Comparison of ENCODE assay signal across 1 cellular context in genomic region chrX:143648705-143649104, GRCh38.
TF ChIP-seq lines count a peak whose summit lies in the region.

No MANE protein-coding gene starts in this region.

TF ChIP-seq in HepG2, 621 proteins besides CTCF, POLR2A, EP300 and RAD21 (continued from another document):
- TF ChIP-seq AKNA (CRISPR knock-in tag; IDR thresholded peaks at IDR 0.05; ENCODE audit: borderline replicate concordance) (no peak), HNF1A (IDR thresholded peaks at IDR 0.05; ENCODE audit: low read depth) (no peak), HNF1A (CRISPR knock-in tag; IDR thresholded peaks at IDR 0.05; ENCODE audit: borderline replicate concordance) (no peak), MZF1 (CRISPR knock-in tag; IDR thresholded peaks at IDR 0.05; ENCODE audit: borderline replicate concordance) (no peak), KAT7 (CRISPR knock-in tag; IDR thresholded peaks at IDR 0.05; ENCODE audit: borderline replicate concordance) (no peak), ZFP90 (CRISPR knock-in tag; IDR thresholded peaks at IDR 0.05; ENCODE audit: borderline replicate concordance) (no peak), ARID5B (CRISPR knock-in tag; IDR thresholded peaks at IDR 0.05) (no peak), ZNF749 (CRISPR knock-in tag; IDR thresholded peaks at IDR 0.05; ENCODE audit: borderline replicate concordance) (no peak), SP1 (IDR thresholded peaks at IDR 0.05) (no peak), SP1 (CRISPR knock-in tag; IDR thresholded peaks at IDR 0.05) (no peak), NR1H2 (CRISPR knock-in tag; IDR thresholded peaks at IDR 0.05; ENCODE audit: borderline replicate concordance, low read depth) (no peak), DNMT3B (CRISPR knock-in tag; conservative IDR thresholded peaks at IDR 0.05) (no peak), ZNF180 (CRISPR knock-in tag; IDR thresholded peaks at IDR 0.05; ENCODE audit: borderline replicate concordance, low read depth) (no peak), ZNF766 (CRISPR knock-in tag; IDR thresholded peaks at IDR 0.05; ENCODE audit: borderline replicate concordance) (no peak)
TF ChIP-seq in HepG2: peak in this region for 0.
